ENCODE assay signal across 2 cellular contexts in the genomic region with DNA sequence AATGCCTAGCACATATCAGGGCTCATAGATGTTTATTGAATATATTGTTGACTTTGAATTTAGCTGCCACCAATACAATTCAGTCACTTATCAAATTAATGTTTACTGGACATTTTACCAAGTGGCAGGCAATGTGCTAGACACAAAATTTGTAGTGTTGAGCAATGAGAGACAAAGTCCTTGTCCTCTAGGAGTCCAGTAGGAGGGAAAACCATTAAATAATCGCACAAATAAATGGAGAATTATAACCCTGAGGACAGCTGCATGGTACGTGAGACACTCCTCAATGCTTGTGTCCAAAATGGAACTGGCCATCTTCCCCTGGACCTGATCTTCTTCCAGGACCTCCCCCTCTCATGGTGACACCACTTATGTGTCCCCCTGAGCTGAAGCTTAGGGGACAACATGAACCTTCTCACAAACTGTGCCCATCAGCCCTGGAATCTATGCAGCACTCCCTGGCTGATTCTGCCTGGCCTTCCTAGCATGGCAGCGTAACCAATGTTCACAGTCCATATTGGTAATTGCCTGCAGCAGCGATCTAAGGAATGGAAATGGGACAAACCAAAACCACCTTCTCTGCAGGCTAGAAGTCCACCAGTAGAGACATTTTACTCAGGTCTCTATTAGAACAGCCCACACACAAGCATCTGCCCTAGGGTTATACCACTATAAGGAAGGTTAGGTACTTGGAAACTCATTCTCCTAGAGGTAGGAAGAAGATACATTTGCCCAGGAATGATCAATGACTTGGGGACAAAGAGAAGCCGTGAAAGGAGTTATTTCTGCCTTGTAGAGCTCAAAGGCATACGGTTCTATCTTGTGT.
TF ChIP-seq lines count a peak whose summit lies in the region.

No MANE protein-coding gene starts in this region.

TF ChIP-seq in HCT116, 20 proteins besides CTCF, POLR2A, EP300 and RAD21:
- TF ChIP-seq EGR1 (IDR thresholded peaks at IDR 0.05; ENCODE audit: low read depth) = no peak
- no peak for TF ChIP-seq CEBPB (IDR thresholded peaks at IDR 0.05; ENCODE audit: low read depth)
- TF ChIP-seq, protein P1, sequence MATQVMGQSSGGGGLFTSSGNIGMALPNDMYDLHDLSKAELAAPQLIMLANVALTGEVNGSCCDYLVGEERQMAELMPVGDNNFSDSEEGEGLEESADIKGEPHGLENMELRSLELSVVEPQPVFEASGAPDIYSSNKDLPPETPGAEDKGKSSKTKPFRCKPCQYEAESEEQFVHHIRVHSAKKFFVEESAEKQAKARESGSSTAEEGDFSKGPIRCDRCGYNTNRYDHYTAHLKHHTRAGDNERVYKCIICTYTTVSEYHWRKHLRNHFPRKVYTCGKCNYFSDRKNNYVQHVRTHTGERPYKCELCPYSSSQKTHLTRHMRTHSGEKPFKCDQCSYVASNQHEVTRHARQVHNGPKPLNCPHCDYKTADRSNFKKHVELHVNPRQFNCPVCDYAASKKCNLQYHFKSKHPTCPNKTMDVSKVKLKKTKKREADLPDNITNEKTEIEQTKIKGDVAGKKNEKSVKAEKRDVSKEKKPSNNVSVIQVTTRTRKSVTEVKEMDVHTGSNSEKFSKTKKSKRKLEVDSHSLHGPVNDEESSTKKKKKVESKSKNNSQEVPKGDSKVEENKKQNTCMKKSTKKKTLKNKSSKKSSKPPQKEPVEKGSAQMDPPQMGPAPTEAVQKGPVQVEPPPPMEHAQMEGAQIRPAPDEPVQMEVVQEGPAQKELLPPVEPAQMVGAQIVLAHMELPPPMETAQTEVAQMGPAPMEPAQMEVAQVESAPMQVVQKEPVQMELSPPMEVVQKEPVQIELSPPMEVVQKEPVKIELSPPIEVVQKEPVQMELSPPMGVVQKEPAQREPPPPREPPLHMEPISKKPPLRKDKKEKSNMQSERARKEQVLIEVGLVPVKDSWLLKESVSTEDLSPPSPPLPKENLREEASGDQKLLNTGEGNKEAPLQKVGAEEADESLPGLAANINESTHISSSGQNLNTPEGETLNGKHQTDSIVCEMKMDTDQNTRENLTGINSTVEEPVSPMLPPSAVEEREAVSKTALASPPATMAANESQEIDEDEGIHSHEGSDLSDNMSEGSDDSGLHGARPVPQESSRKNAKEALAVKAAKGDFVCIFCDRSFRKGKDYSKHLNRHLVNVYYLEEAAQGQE (IDR thresholded peaks at IDR 0.05; ENCODE audit: low read depth) = no peak
- TF ChIP-seq FOSL1 (IDR thresholded peaks at IDR 0.05; ENCODE audit: low read depth) = no peak
- TF ChIP-seq, protein P2, sequence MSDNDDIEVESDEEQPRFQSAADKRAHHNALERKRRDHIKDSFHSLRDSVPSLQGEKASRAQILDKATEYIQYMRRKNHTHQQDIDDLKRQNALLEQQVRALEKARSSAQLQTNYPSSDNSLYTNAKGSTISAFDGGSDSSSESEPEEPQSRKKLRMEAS (IDR thresholded peaks at IDR 0.05) = no peak
- TF ChIP-seq ZFX (IDR thresholded peaks at IDR 0.05) = no peak
- TF ChIP-seq EZH2 (IDR thresholded peaks at IDR 0.05) = no peak
- no peak for TF ChIP-seq POLR2AphosphoS5 (IDR thresholded peaks at IDR 0.05; ENCODE audit: low read depth, low read length)
- no peak for TF ChIP-seq JUND (IDR thresholded peaks at IDR 0.05)
- TF ChIP-seq SIN3A (IDR thresholded peaks at IDR 0.05; ENCODE audit: low read depth) = no peak
- no peak for TF ChIP-seq EZH2phosphoT487 (IDR thresholded peaks at IDR 0.05; ENCODE audit: borderline replicate concordance)
- TF ChIP-seq CBX3 (IDR thresholded peaks at IDR 0.05; ENCODE audit: low read depth) = no peak
- no peak for TF ChIP-seq SRF (IDR thresholded peaks at IDR 0.05; ENCODE audit: low read depth)
- TF ChIP-seq, protein P3, sequence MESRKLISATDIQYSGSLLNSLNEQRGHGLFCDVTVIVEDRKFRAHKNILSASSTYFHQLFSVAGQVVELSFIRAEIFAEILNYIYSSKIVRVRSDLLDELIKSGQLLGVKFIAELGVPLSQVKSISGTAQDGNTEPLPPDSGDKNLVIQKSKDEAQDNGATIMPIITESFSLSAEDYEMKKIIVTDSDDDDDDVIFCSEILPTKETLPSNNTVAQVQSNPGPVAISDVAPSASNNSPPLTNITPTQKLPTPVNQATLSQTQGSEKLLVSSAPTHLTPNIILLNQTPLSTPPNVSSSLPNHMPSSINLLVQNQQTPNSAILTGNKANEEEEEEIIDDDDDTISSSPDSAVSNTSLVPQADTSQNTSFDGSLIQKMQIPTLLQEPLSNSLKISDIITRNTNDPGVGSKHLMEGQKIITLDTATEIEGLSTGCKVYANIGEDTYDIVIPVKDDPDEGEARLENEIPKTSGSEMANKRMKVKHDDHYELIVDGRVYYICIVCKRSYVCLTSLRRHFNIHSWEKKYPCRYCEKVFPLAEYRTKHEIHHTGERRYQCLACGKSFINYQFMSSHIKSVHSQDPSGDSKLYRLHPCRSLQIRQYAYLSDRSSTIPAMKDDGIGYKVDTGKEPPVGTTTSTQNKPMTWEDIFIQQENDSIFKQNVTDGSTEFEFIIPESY (IDR thresholded peaks at IDR 0.05; ENCODE audit: extremely low read depth, insufficient replicate concordance, low read length) = no peak
- no peak for TF ChIP-seq ELF1 (IDR thresholded peaks at IDR 0.05; ENCODE audit: borderline replicate concordance, low read depth)
- no peak for TF ChIP-seq SP1 (IDR thresholded peaks at IDR 0.05; ENCODE audit: low read depth)
- TF ChIP-seq ZNF274 (IDR thresholded peaks at IDR 0.05; ENCODE audit: low read depth, low read length) = no peak
- no peak for TF ChIP-seq YY1 (IDR thresholded peaks at IDR 0.05; ENCODE audit: extremely low read depth, insufficient replicate concordance, low read depth, low read length)
- TF ChIP-seq, protein P4, sequence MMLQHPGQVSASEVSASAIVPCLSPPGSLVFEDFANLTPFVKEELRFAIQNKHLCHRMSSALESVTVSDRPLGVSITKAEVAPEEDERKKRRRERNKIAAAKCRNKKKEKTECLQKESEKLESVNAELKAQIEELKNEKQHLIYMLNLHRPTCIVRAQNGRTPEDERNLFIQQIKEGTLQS (IDR thresholded peaks at IDR 0.05) = no peak
TF ChIP-seq in HCT116: peak in this region for 0.

TF ChIP-seq in H1, 55 proteins besides CTCF, POLR2A, EP300 and RAD21:
- TF ChIP-seq PHF8 (conservative IDR thresholded peaks at IDR 0.05; ENCODE audit: low read depth, low read length) (no peak), GTF2F1 (IDR thresholded peaks at IDR 0.05; ENCODE audit: borderline replicate concordance, low read depth, low read length) (no peak), TCF12 (IDR thresholded peaks at IDR 0.05; ENCODE audit: low read depth, low read length) (no peak), CREB1 (IDR thresholded peaks at IDR 0.05) (no peak), RBBP5 (IDR thresholded peaks at IDR 0.05; ENCODE audit: borderline replicate concordance, low read depth, low read length) (no peak), POLR2AphosphoS5 (IDR thresholded peaks at IDR 0.05; ENCODE audit: low read depth, low read length) (no peak), HDAC6 (IDR thresholded peaks at IDR 0.05; ENCODE audit: low read depth, low read length) (no peak)
